Comparison of ENCODE assay signal across 4 cellular contexts in the genomic region with DNA sequence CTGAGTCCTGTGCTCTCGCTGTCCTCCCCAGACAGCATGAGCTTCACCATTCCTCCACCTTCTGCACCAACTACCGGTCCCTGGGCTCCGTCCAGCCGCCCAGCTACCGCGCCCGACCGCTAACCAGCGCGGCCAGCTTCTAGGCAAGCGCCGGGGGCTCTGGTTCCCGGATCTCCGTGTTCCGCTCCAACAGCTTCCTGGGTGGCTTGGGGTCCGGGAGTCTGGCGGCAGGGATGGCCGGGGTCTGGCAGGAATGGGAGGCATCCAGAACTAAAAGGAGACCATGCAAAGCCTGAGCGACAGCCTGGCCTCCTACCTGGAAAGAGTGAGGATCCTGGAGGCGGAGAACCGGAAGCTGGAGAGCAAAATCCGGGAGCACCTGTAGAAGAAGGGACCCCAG.
"Had no signal": no experiment of that assay in that cellular context is flagged by ENCODE, and none has a peak within 500 bp of the region (broad histone marks: within the 10 kb centered on the region; RNA-seq: fewer than 3 reads in every experiment).

No MANE protein-coding gene starts in this region.

- H3K27ac Mint-ChIP-seq: GM23338, H9 had no signal

- H3K4me1 Mint-ChIP-seq: GM23338 had no signal

- H3K4me3 ChIP-seq: GM23338 had no signal

- DNase-seq: H9, HCEC 1CT, IMR-90 had no signal

- H3K9me3 Mint-ChIP-seq: GM23338, H9 had no signal

- ATAC-seq: GM23338 had no signal

- H3K4me3 Mint-ChIP-seq: GM23338, H9 had no signal
